ENCODE assay signal across 10 cellular contexts in genomic region chr20:11454966-11455799, GRCh38.
DNase-seq lines count a peak whose midpoint lies in the region; ATAC-seq and TF ChIP-seq lines count a peak whose summit lies in the region.
"Had no signal": no experiment of that assay in that cellular context is flagged by ENCODE, and none has a peak within 500 bp of the region (broad histone marks: within the 10 kb centered on the region; RNA-seq: fewer than 3 reads in every experiment).

No MANE protein-coding gene starts in this region.

- peak overlapping the region in 1 of 2 experiments; percentile 55; a peak in 1 of 4 replicates for H3K27ac ChIP-seq in SK-N-SH (ENCODE audit: low read depth in 2 of 2, low read length in 1 of 2)
- no peak overlapping the region for H3K27ac ChIP-seq in iPS-18a (ENCODE audit: low read length)

- H3K9me2 ChIP-seq in SK-N-SH, result no peaks in the 10 kb centered on the region

- peak overlapping the region; percentile 76; the same call in 1 of the 2 replicates for H2AFZ ChIP-seq in SK-N-SH (ENCODE audit: low read depth)

- 29% methylated on average over 7 of the region's 7 CpGs for WGBS in SK-N-SH (ENCODE audit: low lambda C conversion rate)

- no peak for TF ChIP-seq EP300 in SK-N-SH (IDR thresholded peaks at IDR 0.05; ENCODE audit: borderline replicate concordance in 1 of 2, low read depth in 1 of 2, low read length in 1 of 2)

- H3K27me3 ChIP-seq in SK-N-SH (ENCODE audit: insufficient read depth) (no peaks in the 10 kb centered on the region), iPS-18a (ENCODE audit: control insufficient read depth, insufficient read depth, low read length) (no peaks in the 10 kb centered on the region)

- ATAC-seq in HG02759 (IDR thresholded peaks at IDR 0.05; ENCODE audit: unreplicated experiment) (peak; percentile 49), GM18505 (IDR thresholded peaks at IDR 0.05; ENCODE audit: unreplicated experiment) (no peak), HG02885 (IDR thresholded peaks at IDR 0.05; ENCODE audit: poor library complexity, unreplicated experiment) (no peak)
- no peak for ATAC-seq in activated T-cell treated with anti-CD3 and anti-CD28 coated beads, Interleukin-2, amount 50 U/mL, for 4 hours

- POLR2A ChIA-PET in SK-N-SH (lab: Yijun Ruan, JAX), result no interaction called here

- CTCF ChIA-PET in SK-N-SH (lab: Yijun Ruan, JAX), result interaction anchor here (1.3 kb wide), 1 partner anchor 8 kb away, joined by 3 read pairs; no protein-coding TSS in a partner anchor

- H3K9me3 Mint-ChIP-seq in activated T-cell treated with anti-CD3 and anti-CD28 coated beads, Interleukin-2, amount 50 U/mL, for 4 hours, result no peaks in the 10 kb centered on the region

- DNase-seq in Daoy (ENCODE audit: low read depth) (peak; percentile 77), SK-N-SH (no peak)
- DNase-seq in activated T-cell treated with anti-CD3 and anti-CD28 coated beads, Interleukin-2, amount 50 U/mL, for 4 hours, result no peak
- DNase-seq in stimulated activated CD4-positive, alpha-beta T cell treated with anti-CD3 and anti-CD28 coated beads, Interleukin-2, amount 100 ng/mL, for 48 hours, result no peak
- DNase-seq: activated T-cell treated with anti-CD3 and anti-CD28 coated beads, Interleukin-2, amount 50 U/mL, for 1 hour had no signal

- H3K27me3 Mint-ChIP-seq in activated T-cell treated with anti-CD3 and anti-CD28 coated beads, Interleukin-2, amount 50 U/mL, for 4 hours (ENCODE audit: low read depth), result no peaks in the 10 kb centered on the region

- H3K9me3 ChIP-seq in SK-N-SH (no peaks in the 10 kb centered on the region), iPS-18a (ENCODE audit: control insufficient read depth, low read depth, low read length) (no peaks in the 10 kb centered on the region)

- no peak overlapping the region for H3K4me3 ChIP-seq in SK-N-SH (ENCODE audit: low read depth in 2 of 2, low read length in 1 of 2)
- peak overlapping the region; percentile 7 for H3K4me3 ChIP-seq in iPS-18a (ENCODE audit: low read length)
- H3K4me3 ChIP-seq: lung had no signal

- no peak for TF ChIP-seq RAD21 in SK-N-SH (IDR thresholded peaks at IDR 0.05; ENCODE audit: low read length)

- H3K4me3 Mint-ChIP-seq in activated T-cell treated with anti-CD3 and anti-CD28 coated beads, Interleukin-2, amount 50 U/mL, for 4 hours, result no peak overlapping the region

- H3K9ac ChIP-seq in SK-N-SH, result no peak overlapping the region; the same call in 1 of the 2 replicates
- no peak overlapping the region for H3K9ac ChIP-seq in iPS-18a (ENCODE audit: low read length)

- peak overlapping the region; percentile 62 for H3K4me2 ChIP-seq in SK-N-SH

- no peak for TF ChIP-seq POLR2A in GM18505 (IDR thresholded peaks at IDR 0.05; ENCODE audit: borderline replicate concordance, extremely low read depth, insufficient read depth, insufficient read length)

- no peak for TF ChIP-seq CTCF in SK-N-SH (IDR thresholded peaks at IDR 0.05)

- H3F3A ChIP-seq in SK-N-SH (replicated peaks; ENCODE audit: insufficient read depth), result peaks cover 3% of the 10 kb centered on the region

- H3K36me3 Mint-ChIP-seq in activated T-cell treated with anti-CD3 and anti-CD28 coated beads, Interleukin-2, amount 50 U/mL, for 4 hours (ENCODE audit: insufficient read depth), result no peaks in the 10 kb centered on the region

- H4K20me1 ChIP-seq in SK-N-SH (ENCODE audit: insufficient read depth), result no peaks in the 10 kb centered on the region

- peaks cover 0 to 30% of the 10 kb centered on the region in 2 experiments; a peak in 2 of 4 replicates for H3K4me1 ChIP-seq in SK-N-SH (ENCODE audit: control insufficient read depth in 1 of 2, insufficient read depth in 2 of 2, low read depth in 1 of 2, low read length in 1 of 2)
- H3K4me1 ChIP-seq in iPS-18a (ENCODE audit: control insufficient read depth, low read depth, low read length), result peaks cover 18% of the 10 kb centered on the region

- H3K36me3 ChIP-seq in SK-N-SH (replicated peaks in 1 of 2; ENCODE audit: control insufficient read depth in 1 of 2, insufficient read depth in 2 of 2, low read length in 1 of 2) (no peaks in the 10 kb centered on the region), iPS-18a (ENCODE audit: control insufficient read depth, low read depth, low read length) (no peaks in the 10 kb centered on the region)

- H3K79me2 ChIP-seq in SK-N-SH (ENCODE audit: insufficient read depth), result no peaks in the 10 kb centered on the region

- no peaks in the 10 kb centered on the region for H3K4me1 Mint-ChIP-seq in activated T-cell treated with anti-CD3 and anti-CD28 coated beads, Interleukin-2, amount 50 U/mL, for 4 hours (ENCODE audit: low read depth)

TF ChIP-seq in SK-N-SH, 30 proteins besides CTCF, POLR2A, EP300 and RAD21:
- peak; percentile 24; the same call in 1 of the 2 replicates for TF ChIP-seq JUND (IDR thresholded peaks at IDR 0.05)
- TF ChIP-seq CHD2 (IDR thresholded peaks at IDR 0.05; ENCODE audit: low read length, partially characterized antibody), result no peak
- TF ChIP-seq TAF1 (IDR thresholded peaks at IDR 0.05; ENCODE audit: borderline replicate concordance, low read depth, low read length), result no peak
- peak; percentile 13; the same call in 1 of the 2 replicates for TF ChIP-seq FOSL2 (IDR thresholded peaks at IDR 0.05; ENCODE audit: borderline replicate concordance, low read depth)
- TF ChIP-seq ZBTB33 (IDR thresholded peaks at IDR 0.05; ENCODE audit: borderline replicate concordance, low read depth), result no peak
- TF ChIP-seq MEF2A (IDR thresholded peaks at IDR 0.05; ENCODE audit: borderline replicate concordance, low read depth), result no peak
- TF ChIP-seq YY1 (IDR thresholded peaks at IDR 0.05; ENCODE audit: low read depth), result no peak
- TF ChIP-seq MAX (IDR thresholded peaks at IDR 0.05; ENCODE audit: low read depth), result no peak
- TF ChIP-seq NRF1 (IDR thresholded peaks at IDR 0.05; ENCODE audit: low read depth, low read length), result no peak
- no peak for TF ChIP-seq TCF12 (IDR thresholded peaks at IDR 0.05)
- no peak for TF ChIP-seq PBX3 (IDR thresholded peaks at IDR 0.05)
- TF ChIP-seq ELF1 (IDR thresholded peaks at IDR 0.05), result no peak
- TF ChIP-seq RXRA (IDR thresholded peaks at IDR 0.05; ENCODE audit: borderline replicate concordance, low read depth), result no peak
- TF ChIP-seq FOXM1 (IDR thresholded peaks at IDR 0.05; ENCODE audit: low read depth), result no peak
